Comparison of ENCODE assay signal across 8 cellular contexts in genomic region chr5:132775439-132776076, GRCh38. TPM values are rescaled to one million over a fixed set of nuclear protein-coding genes. Genes with fewer than 3 reads are reported as not detected.
DNase-seq lines count a peak whose midpoint lies in the region; ATAC-seq and TF ChIP-seq lines count a peak whose summit lies in the region.

No MANE protein-coding gene starts in this region.

- H3F3A ChIP-seq in neural progenitor cell (ENCODE audit: low read depth) = peaks cover 39% of the 10 kb centered on the region

- H3K9me3 Mint-ChIP-seq in CD4-positive, alpha-beta T cell = no peaks in the 10 kb centered on the region
- H3K9me3 Mint-ChIP-seq in endothelial cell (ENCODE audit: unreplicated experiment) (no peaks in the 10 kb centered on the region), neural progenitor cell (no peaks in the 10 kb centered on the region)

- H3K27ac Mint-ChIP-seq in CD4-positive, alpha-beta T cell = no peak overlapping the region
- H3K27ac Mint-ChIP-seq in endothelial cell (ENCODE audit: unreplicated experiment) (no peak overlapping the region), neural progenitor cell (peak overlapping the region; percentile 24)

- peak overlapping the region; percentile 83 for H3K4me3 ChIP-seq in neural progenitor cell

- no peak for ATAC-seq in CD4-positive, alpha-beta T cell (ENCODE audit: poor library complexity)
- ATAC-seq in HG03175 (IDR thresholded peaks at IDR 0.05; ENCODE audit: unreplicated experiment) (no peak), GM18861 (IDR thresholded peaks at IDR 0.05; ENCODE audit: unreplicated experiment) (no peak)

- H3K4me3 Mint-ChIP-seq in CD4-positive, alpha-beta T cell = peak overlapping the region; percentile 79
- H3K4me3 Mint-ChIP-seq in endothelial cell (ENCODE audit: unreplicated experiment) = peak overlapping the region; percentile 80
- H3K4me3 Mint-ChIP-seq in neural progenitor cell = peak overlapping the region; percentile 89

- no peaks in the 10 kb centered on the region for H3K36me3 Mint-ChIP-seq in CD4-positive, alpha-beta T cell (ENCODE audit: low read depth)
- H3K36me3 Mint-ChIP-seq in endothelial cell (ENCODE audit: low read depth, unreplicated experiment) (peaks cover 9% of the 10 kb centered on the region), neural progenitor cell (peaks cover 2% of the 10 kb centered on the region)

- CTCF ChIA-PET in CD4-positive, alpha-beta T cell (lab: Charles Lee) = no interaction called here

- no peak overlapping the region for H2AFZ ChIP-seq in neural progenitor cell (replicated peaks)

- intact Hi-C loops in CD4-positive, alpha-beta T cell (cut with DNase I, micrococcal nuclease) = no loop called here

- H3K9me3 ChIP-seq in CD4-positive, alpha-beta T cell (ENCODE audit: control insufficient read depth, low read length) = no peaks in the 10 kb centered on the region
- no peaks in the 10 kb centered on the region for H3K9me3 ChIP-seq in neural progenitor cell (ENCODE audit: low read depth)

- H3K4me1 Mint-ChIP-seq in CD4-positive, alpha-beta T cell (ENCODE audit: low read depth) = peaks cover 19% of the 10 kb centered on the region
- H3K4me1 Mint-ChIP-seq in endothelial cell (ENCODE audit: unreplicated experiment) (peaks cover 19% of the 10 kb centered on the region), neural progenitor cell (peaks cover 54% of the 10 kb centered on the region)

- H3K36me3 ChIP-seq in neural progenitor cell = no peaks in the 10 kb centered on the region

- TF ChIP-seq CTCF in CD4-positive, alpha-beta T cell (IDR thresholded peaks at IDR 0.05) = no peak
- TF ChIP-seq CTCF in endothelial cell (IDR thresholded peaks at IDR 0.05; ENCODE audit: unreplicated experiment) = no peak
- no peak for TF ChIP-seq CTCF in neural progenitor cell (IDR thresholded peaks at IDR 0.05)

- DNase-seq in CD4-positive, alpha-beta T cell = no peak
- DNase-seq in OCI-M1 (lab: John Stamatoyannopoulos, UW) (peak; percentile 40), endothelial cell (ENCODE audit: low spot score) (no peak), neural progenitor cell (ENCODE audit: low spot score) (peak; percentile 26), mucosa of gallbladder (ENCODE audit: low spot score) (no peak), D341Med (ENCODE audit: low spot score) (no peak)

- peak overlapping the region; percentile 98 for H3K4me2 ChIP-seq in neural progenitor cell

- peaks cover 30% of the 10 kb centered on the region for H3K27me3 Mint-ChIP-seq in CD4-positive, alpha-beta T cell
- H3K27me3 Mint-ChIP-seq in endothelial cell (ENCODE audit: unreplicated experiment) (peaks cover 12% of the 10 kb centered on the region), neural progenitor cell (ENCODE audit: insufficient read depth, low read depth) (peaks cover 4% of the 10 kb centered on the region)

- H3K4me1 ChIP-seq in neural progenitor cell = peaks cover 28% of the 10 kb centered on the region

- H3K9ac ChIP-seq in neural progenitor cell = no peak overlapping the region

- peaks cover 6% of the 10 kb centered on the region for H3K79me2 ChIP-seq in neural progenitor cell (ENCODE audit: low read depth)

- peaks cover 20% of the 10 kb centered on the region for H4K20me1 ChIP-seq in neural progenitor cell (ENCODE audit: low read depth)

- no peak overlapping the region for H3K27ac ChIP-seq in CD4-positive, alpha-beta T cell (ENCODE audit: low read depth, low read length)
- no peak overlapping the region for H3K27ac ChIP-seq in neural progenitor cell

- POLR2A ChIA-PET in CD4-positive, alpha-beta T cell (lab: Charles Lee) = interaction anchor here (2.1 kb wide), 1 partner anchor 37 kb away, joined by 8 read pairs; the partner anchor contains the start of gene KIF3A

- H3K27me3 ChIP-seq in CD4-positive, alpha-beta T cell (ENCODE audit: control insufficient read depth, insufficient read depth, low read length) = peaks cover 14% of the 10 kb centered on the region
- H3K27me3 ChIP-seq in neural progenitor cell = peaks cover 54% of the 10 kb centered on the region

RNA-seq across cellular contexts. Expression of gene SEPTIN8, which starts 1.5 kb away (rescaled TPM):
- 1 to 10 TPM; 4.4 to 5.3 TPM for total RNA-seq in CD4-positive, alpha-beta T cell
- total RNA-seq in endothelial cell (ENCODE audit: unreplicated experiment) (22.8 TPM), neural progenitor cell (ENCODE audit: low replicate concordance) (39.9 and 50.1 TPM in 2 replicates), mucosa of gallbladder (63.9 TPM)

RNA-seq across cellular contexts. Expression of gene CCNI2, which starts 28.3 kb away (rescaled TPM):
- total RNA-seq in CD4-positive, alpha-beta T cell = 1 to 10 TPM; 7.2 to 8.8 TPM
- total RNA-seq in endothelial cell (ENCODE audit: unreplicated experiment) = not detected
- total RNA-seq in neural progenitor cell (ENCODE audit: low replicate concordance) = 0.22 TPM in 1 of 2 replicates, not detected in the other
- 8.4 TPM for total RNA-seq in mucosa of gallbladder

RNA-seq across cellular contexts. Expression of gene SOWAHA, which starts 37.5 kb away (rescaled TPM):
- not detected for total RNA-seq in CD4-positive, alpha-beta T cell
- total RNA-seq in endothelial cell (ENCODE audit: unreplicated experiment) = not detected
- total RNA-seq in neural progenitor cell (ENCODE audit: low replicate concordance) = 0.03 TPM in 1 of 2 replicates, not detected in the other
- 22.2 TPM for total RNA-seq in mucosa of gallbladder

RNA-seq across cellular contexts. Expression of gene KIF3A, which starts 38.2 kb away (rescaled TPM):
- 10 to 100 TPM; 10.2 to 12.4 TPM for total RNA-seq in CD4-positive, alpha-beta T cell
- total RNA-seq in endothelial cell (ENCODE audit: unreplicated experiment) (11.5 TPM), neural progenitor cell (ENCODE audit: low replicate concordance) (13.9 and 27.6 TPM in 2 replicates), mucosa of gallbladder (15.5 TPM)

RNA-seq across cellular contexts. Expression of gene SHROOM1, which starts 54.9 kb away (rescaled TPM):
- total RNA-seq in CD4-positive, alpha-beta T cell = under 1 TPM in 1 of 2 experiments, not detected in 1; 0.59 TPM
- total RNA-seq in endothelial cell (ENCODE audit: unreplicated experiment) (5.6 TPM), neural progenitor cell (ENCODE audit: low replicate concordance) (0.36 and 2.0 TPM in 2 replicates), mucosa of gallbladder (96.1 TPM)

Comparison
In these comparisons a context has a peak if more than half of its experiments do, and no peak if none do; other contexts are left out.
1. DNase-seq: peak in OCI-M1 (single experiment) and neural progenitor cell (single experiment); none in CD4-positive, alpha-beta T cell (0 of 10), endothelial cell (single experiment), mucosa of gallbladder (single experiment) and D341Med (single experiment).
2. RNA of gene SOWAHA, which starts 37.5 kb away (total RNA-seq): 22.2 TPM in mucosa of gallbladder (single experiment); not detected in CD4-positive, alpha-beta T cell, not detected in endothelial cell (single experiment) and 0.03 TPM in neural progenitor cell; every median in the first group is over 10 times any median in the second.
3. Peak in every context shown above with its lines, with median percentiles within 50 percentile points of each other: H3K4me3 Mint-ChIP-seq.